ENCODE assay signal across 19 cellular contexts in the genomic region with DNA sequence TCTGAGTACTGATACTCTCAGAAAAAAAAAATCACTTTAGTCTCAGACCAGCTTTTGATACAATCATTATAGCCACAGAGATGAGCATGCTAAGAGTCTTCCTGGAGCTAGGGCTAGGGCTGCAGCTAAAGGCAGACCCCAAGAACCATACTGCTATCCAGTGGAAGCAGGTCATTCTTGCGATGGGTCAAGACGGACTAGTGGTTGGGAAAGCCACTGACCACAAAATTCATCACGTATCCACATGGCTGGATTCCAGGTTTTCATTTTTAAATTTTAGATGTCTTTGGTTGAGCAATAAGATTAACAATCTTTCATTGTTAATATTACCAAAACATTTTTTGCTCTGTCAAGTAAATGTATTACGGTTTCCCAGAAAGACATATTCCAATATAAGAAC.
A peak's percentile ranks its signal among the peaks of the same experiment; 100 is the strongest.
DNase-seq lines count a peak whose midpoint lies in the region; ATAC-seq and TF ChIP-seq lines count a peak whose summit lies in the region.
"Had no signal": no experiment of that assay in that cellular context is flagged by ENCODE, and none has a peak within 500 bp of the region (broad histone marks: within the 10 kb centered on the region; RNA-seq: fewer than 3 reads in every experiment).

No MANE protein-coding gene starts in this region.

- H3K27me3 ChIP-seq in breast epithelium, result no peaks in the 10 kb centered on the region

- no peak for ATAC-seq in activated CD8-positive, alpha-beta T cell treated with anti-CD3 and anti-CD28 coated beads, Interleukin-2, amount 10 ng/mL, durations not matched to agents 7 days and 5 days
- no peak for ATAC-seq in SK-N-SH treated with all-trans-retinoic acid at 6 μM for 48 hours
- ATAC-seq: A549 had no signal

- H3K4me3 ChIP-seq in breast epithelium (no peak overlapping the region), astrocyte of the cerebellum (ENCODE audit: low read depth, low read length) (no peak overlapping the region)
- H3K4me3 ChIP-seq: A549 had no signal

- in situ Hi-C loops in astrocyte of the cerebellum (cut with HindIII; ENCODE audit: low sequenced_read_pairs), result no loop called here

- no TSS peak for BruUV-seq in MCF 10A (replicated peaks; lab: Mats Ljungman, UMichigan)

- peaks cover 5% of the 10 kb centered on the region for H3K4me1 Mint-ChIP-seq in MCF 10A (ENCODE audit: insufficient read depth, unreplicated experiment)
- H3K4me1 Mint-ChIP-seq in activated CD8-positive, alpha-beta T cell treated with anti-CD3 and anti-CD28 coated beads, Interleukin-2, amount 10 ng/mL, durations not matched to agents 7 days and 5 days (ENCODE audit: low read depth), result no peaks in the 10 kb centered on the region

- H3K9me3 ChIP-seq in breast epithelium, result no peaks in the 10 kb centered on the region
- H3K9me3 ChIP-seq: A549 had no signal

- H3K9me3 Mint-ChIP-seq in MCF 10A (ENCODE audit: unreplicated experiment), result no peaks in the 10 kb centered on the region
- peaks cover 12% of the 10 kb centered on the region for H3K9me3 Mint-ChIP-seq in activated CD8-positive, alpha-beta T cell treated with anti-CD3 and anti-CD28 coated beads, Interleukin-2, amount 10 ng/mL, durations not matched to agents 7 days and 5 days (ENCODE audit: insufficient read depth)

- TF ChIP-seq CTCF in MCF 10A (IDR thresholded peaks at IDR 0.05; ENCODE audit: unreplicated experiment), result no peak
- TF ChIP-seq CTCF in breast epithelium (IDR thresholded peaks at IDR 0.05), result no peak
- TF ChIP-seq CTCF in astrocyte of the cerebellum (IDR thresholded peaks at IDR 0.05; ENCODE audit: low read depth, low read length, missing control alignments), result no peak

- no peaks in the 10 kb centered on the region for H3K36me3 ChIP-seq in breast epithelium

- no peak for TF ChIP-seq POLR2A in breast epithelium (IDR thresholded peaks at IDR 0.05)

- intact Hi-C loops in MCF 10A (cut with micrococcal nuclease), result no loop called here
- intact Hi-C loops in breast epithelium (cut with DNase I; ENCODE audit: low total_unique reads), result no loop called here

- H3K27me3 Mint-ChIP-seq in MCF 10A (ENCODE audit: insufficient read depth, unreplicated experiment), result no peaks in the 10 kb centered on the region
- no peaks in the 10 kb centered on the region for H3K27me3 Mint-ChIP-seq in activated CD8-positive, alpha-beta T cell treated with anti-CD3 and anti-CD28 coated beads, Interleukin-2, amount 10 ng/mL, durations not matched to agents 7 days and 5 days (ENCODE audit: low read depth)
- H3K27me3 Mint-ChIP-seq: CD4-positive, alpha-beta T cell; IgD-negative memory B cell had no signal

- H3K4me3 Mint-ChIP-seq in MCF 10A (ENCODE audit: unreplicated experiment), result no peak overlapping the region
- no peak overlapping the region for H3K4me3 Mint-ChIP-seq in activated CD8-positive, alpha-beta T cell treated with anti-CD3 and anti-CD28 coated beads, Interleukin-2, amount 10 ng/mL, durations not matched to agents 7 days and 5 days
- H3K4me3 Mint-ChIP-seq: CD4-positive, alpha-beta T cell; IgD-negative memory B cell had no signal

- CTCF ChIA-PET in MCF 10A (lab: Yijun Ruan, JAX), result no interaction called here
- CTCF ChIA-PET in activated CD8-positive, alpha-beta T cell treated with anti-CD3 and anti-CD28 coated beads, Interleukin-2, amount 10 ng/mL, durations not matched to agents 7 days and 5 days (lab: Charles Lee), result no interaction called here

- POLR2A ChIA-PET in MCF 10A (lab: Yijun Ruan, JAX), result no interaction called here
- POLR2A ChIA-PET in activated CD8-positive, alpha-beta T cell treated with anti-CD3 and anti-CD28 coated beads, Interleukin-2, amount 10 ng/mL, durations not matched to agents 7 days and 5 days (lab: Charles Lee), result no interaction called here

- no peak overlapping the region for H3K27ac ChIP-seq in breast epithelium
- H3K27ac ChIP-seq: 22Rv1, A549, C4-2B had no signal

- no peaks in the 10 kb centered on the region for H3K4me1 ChIP-seq in breast epithelium
- H3K4me1 ChIP-seq: A549, Caco-2 had no signal

- no peak overlapping the region for H3K27ac Mint-ChIP-seq in MCF 10A (ENCODE audit: low read depth, unreplicated experiment)
- H3K27ac Mint-ChIP-seq in activated CD8-positive, alpha-beta T cell treated with anti-CD3 and anti-CD28 coated beads, Interleukin-2, amount 10 ng/mL, durations not matched to agents 7 days and 5 days, result no peak overlapping the region
- H3K27ac Mint-ChIP-seq: CD4-positive, alpha-beta T cell; IgD-negative memory B cell had no signal

- DNase-seq in MCF 10A (ENCODE audit: unreplicated experiment) (peak; percentile 43), breast epithelium (ENCODE audit: low spot score in 2 of 2) (no peak), astrocyte of the cerebellum (ENCODE audit: low read depth) (peak; percentile 40), myocyte (ENCODE audit: low read depth) (peak; percentile 29), NOMO-1 treated with dmso at 0.1 percent for 144 hours (lab: John Stamatoyannopoulos, UW; ENCODE audit: unreplicated experiment) (no peak)
- no peak for DNase-seq in activated CD8-positive, alpha-beta T cell treated with anti-CD3 and anti-CD28 coated beads, Interleukin-2, amount 10 ng/mL, durations not matched to agents 7 days and 5 days
- DNase-seq: AML-193; Caco-2; CD4-positive, alpha-beta T cell; DMS153; DMS79; GDM1; GOT3; H7 had no signal

- no peaks in the 10 kb centered on the region for H3K36me3 Mint-ChIP-seq in MCF 10A (ENCODE audit: insufficient read depth, unreplicated experiment)
- H3K36me3 Mint-ChIP-seq in activated CD8-positive, alpha-beta T cell treated with anti-CD3 and anti-CD28 coated beads, Interleukin-2, amount 10 ng/mL, durations not matched to agents 7 days and 5 days (ENCODE audit: low read depth), result no peaks in the 10 kb centered on the region
- H3K36me3 Mint-ChIP-seq: IgD-negative memory B cell had no signal

TF ChIP-seq in SK-N-SH treated with all-trans-retinoic acid at 6 μM for 48 hours, 23 proteins besides CTCF, POLR2A, EP300 and RAD21:
- TF ChIP-seq, protein P1, sequence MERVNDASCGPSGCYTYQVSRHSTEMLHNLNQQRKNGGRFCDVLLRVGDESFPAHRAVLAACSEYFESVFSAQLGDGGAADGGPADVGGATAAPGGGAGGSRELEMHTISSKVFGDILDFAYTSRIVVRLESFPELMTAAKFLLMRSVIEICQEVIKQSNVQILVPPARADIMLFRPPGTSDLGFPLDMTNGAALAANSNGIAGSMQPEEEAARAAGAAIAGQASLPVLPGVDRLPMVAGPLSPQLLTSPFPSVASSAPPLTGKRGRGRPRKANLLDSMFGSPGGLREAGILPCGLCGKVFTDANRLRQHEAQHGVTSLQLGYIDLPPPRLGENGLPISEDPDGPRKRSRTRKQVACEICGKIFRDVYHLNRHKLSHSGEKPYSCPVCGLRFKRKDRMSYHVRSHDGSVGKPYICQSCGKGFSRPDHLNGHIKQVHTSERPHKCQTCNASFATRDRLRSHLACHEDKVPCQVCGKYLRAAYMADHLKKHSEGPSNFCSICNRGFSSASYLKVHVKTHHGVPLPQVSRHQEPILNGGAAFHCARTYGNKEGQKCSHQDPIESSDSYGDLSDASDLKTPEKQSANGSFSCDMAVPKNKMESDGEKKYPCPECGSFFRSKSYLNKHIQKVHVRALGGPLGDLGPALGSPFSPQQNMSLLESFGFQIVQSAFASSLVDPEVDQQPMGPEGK (CRISPR knock-in tag; IDR thresholded peaks at IDR 0.05; ENCODE audit: borderline replicate concordance), result no peak
- TF ChIP-seq GLIS3 (CRISPR knock-in tag; IDR thresholded peaks at IDR 0.05) (no peak), TOX (CRISPR knock-in tag; IDR thresholded peaks at IDR 0.05; ENCODE audit: borderline replicate concordance) (no peak)
- TF ChIP-seq, protein P2, sequence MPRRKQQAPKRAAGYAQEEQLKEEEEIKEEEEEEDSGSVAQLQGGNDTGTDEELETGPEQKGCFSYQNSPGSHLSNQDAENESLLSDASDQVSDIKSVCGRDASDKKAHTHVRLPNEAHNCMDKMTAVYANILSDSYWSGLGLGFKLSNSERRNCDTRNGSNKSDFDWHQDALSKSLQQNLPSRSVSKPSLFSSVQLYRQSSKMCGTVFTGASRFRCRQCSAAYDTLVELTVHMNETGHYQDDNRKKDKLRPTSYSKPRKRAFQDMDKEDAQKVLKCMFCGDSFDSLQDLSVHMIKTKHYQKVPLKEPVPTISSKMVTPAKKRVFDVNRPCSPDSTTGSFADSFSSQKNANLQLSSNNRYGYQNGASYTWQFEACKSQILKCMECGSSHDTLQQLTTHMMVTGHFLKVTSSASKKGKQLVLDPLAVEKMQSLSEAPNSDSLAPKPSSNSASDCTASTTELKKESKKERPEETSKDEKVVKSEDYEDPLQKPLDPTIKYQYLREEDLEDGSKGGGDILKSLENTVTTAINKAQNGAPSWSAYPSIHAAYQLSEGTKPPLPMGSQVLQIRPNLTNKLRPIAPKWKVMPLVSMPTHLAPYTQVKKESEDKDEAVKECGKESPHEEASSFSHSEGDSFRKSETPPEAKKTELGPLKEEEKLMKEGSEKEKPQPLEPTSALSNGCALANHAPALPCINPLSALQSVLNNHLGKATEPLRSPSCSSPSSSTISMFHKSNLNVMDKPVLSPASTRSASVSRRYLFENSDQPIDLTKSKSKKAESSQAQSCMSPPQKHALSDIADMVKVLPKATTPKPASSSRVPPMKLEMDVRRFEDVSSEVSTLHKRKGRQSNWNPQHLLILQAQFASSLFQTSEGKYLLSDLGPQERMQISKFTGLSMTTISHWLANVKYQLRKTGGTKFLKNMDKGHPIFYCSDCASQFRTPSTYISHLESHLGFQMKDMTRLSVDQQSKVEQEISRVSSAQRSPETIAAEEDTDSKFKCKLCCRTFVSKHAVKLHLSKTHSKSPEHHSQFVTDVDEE (CRISPR knock-in tag; IDR thresholded peaks at IDR 0.05), result no peak

Comparison
In these comparisons a context has a peak if more than half of its experiments do, and no peak if none do; other contexts are left out.
1. DNase-seq: peak in MCF 10A (single experiment), astrocyte of the cerebellum (single experiment) and myocyte (single experiment); none in breast epithelium (0 of 2), NOMO-1 treated with dmso at 0.1 percent for 144 hours (single experiment) and activated CD8-positive, alpha-beta T cell treated with anti-CD3 and anti-CD28 coated beads, Interleukin-2, amount 10 ng/mL, durations not matched to agents 7 days and 5 days (single experiment).